ENCODE assay signal across 8 cellular contexts in genomic region chr2:98454500-98455235, GRCh38. TPM values are rescaled to one million over a fixed set of nuclear protein-coding genes. Genes with fewer than 3 reads are reported as not detected.
A peak's percentile ranks its signal among the peaks of the same experiment; 100 is the strongest.
DNase-seq lines count a peak whose midpoint lies in the region; ATAC-seq, FAIRE-seq and TF ChIP-seq lines count a peak whose summit lies in the region.

No MANE protein-coding gene starts in this region.

- no peaks in the 10 kb centered on the region for H3K27me3 ChIP-seq in mesendoderm (ENCODE audit: insufficient read depth, low read length, poor library complexity)

- CTCF ChIA-PET in RWPE1 (lab: Yijun Ruan, JAX): no interaction called here

- peaks cover 16% of the 10 kb centered on the region for H3K4me1 ChIP-seq in mesendoderm (ENCODE audit: control insufficient read depth, low read depth, low read length)

- H3K23ac ChIP-seq in mesendoderm (ENCODE audit: low read length): no peak overlapping the region

- H3K36me3 ChIP-seq in mesendoderm (ENCODE audit: control insufficient read depth, insufficient read depth, low read length): no peaks in the 10 kb centered on the region

- H3K9ac ChIP-seq in mesendoderm (ENCODE audit: low read length): no peak overlapping the region

- FAIRE-seq in HTR-8/SVneo (lab: Jason Lieb, UNC): peak; percentile 26

- H3K27ac ChIP-seq in mesendoderm (ENCODE audit: low read depth, low read length) (no peak overlapping the region), RWPE1 (no peak overlapping the region)

- H3K27me3 Mint-ChIP-seq in activated naive CD8-positive, alpha-beta T cell treated with anti-CD3 and anti-CD28 coated beads for 36 hours: no peaks in the 10 kb centered on the region

- WGBS in mesendoderm (ENCODE audit: extremely low coverage, insufficient coverage, low lambda C conversion rate): no CpG with 5 or more reads among the region's 6 CpGs

- POLR2A ChIA-PET in RWPE1 (lab: Yijun Ruan, JAX; ENCODE audit: low non-redundant PET): no interaction called here

- H2AK5ac ChIP-seq in mesendoderm (ENCODE audit: low read length): no peak overlapping the region

- H3K36me3 Mint-ChIP-seq in activated naive CD8-positive, alpha-beta T cell treated with anti-CD3 and anti-CD28 coated beads for 36 hours: peaks cover 29% of the 10 kb centered on the region

- no peak overlapping the region for H2BK5ac ChIP-seq in mesendoderm (ENCODE audit: low read length)

- no peak overlapping the region for H3K18ac ChIP-seq in mesendoderm (ENCODE audit: low read length)

- H3K27ac Mint-ChIP-seq in activated naive CD8-positive, alpha-beta T cell treated with anti-CD3 and anti-CD28 coated beads for 36 hours: peak overlapping the region; percentile 89

- H2BK15ac ChIP-seq in mesendoderm (replicated peaks; ENCODE audit: low read depth): no peak overlapping the region

- peak; percentile 73 for DNase-seq in HTR-8/SVneo (ENCODE audit: insufficient read length, low spot score)
- no peak for DNase-seq in activated naive CD8-positive, alpha-beta T cell treated with anti-CD3 and anti-CD28 coated beads for 36 hours
- DNase-seq in mesendoderm: peak; percentile 51
- DNase-seq in RWPE1 (ENCODE audit: low spot score): no peak
- no peak for DNase-seq in superior temporal gyrus (ENCODE audit: extremely low spot score)

- H4K8ac ChIP-seq in mesendoderm (ENCODE audit: low read depth, low read length): no peak overlapping the region

- no peak for TF ChIP-seq CTCF in RWPE1 (conservative IDR thresholded peaks at IDR 0.05; ENCODE audit: low read depth)

- peaks cover 93% of the 10 kb centered on the region for H3K79me2 ChIP-seq in mesendoderm (ENCODE audit: control insufficient read depth, insufficient read depth, low read length)

- H3K4ac ChIP-seq in mesendoderm (ENCODE audit: low read depth, low read length): no peak overlapping the region

- H3K4me3 Mint-ChIP-seq in activated naive CD8-positive, alpha-beta T cell treated with anti-CD3 and anti-CD28 coated beads for 36 hours: peak overlapping the region; percentile 75

- H3K9me3 Mint-ChIP-seq in activated naive CD8-positive, alpha-beta T cell treated with anti-CD3 and anti-CD28 coated beads for 36 hours: peaks cover 2% of the 10 kb centered on the region

- H3K4me1 Mint-ChIP-seq in activated naive CD8-positive, alpha-beta T cell treated with anti-CD3 and anti-CD28 coated beads for 36 hours: peaks cover 93% of the 10 kb centered on the region

- H3K4me2 ChIP-seq in mesendoderm (ENCODE audit: low read length): no peak overlapping the region

- no peak overlapping the region for H2BK120ac ChIP-seq in mesendoderm (ENCODE audit: low read depth, low read length)

- ATAC-seq in GM18907 (IDR thresholded peaks at IDR 0.05; ENCODE audit: unreplicated experiment) (peak; percentile 47), HG03469 (IDR thresholded peaks at IDR 0.05; ENCODE audit: unreplicated experiment) (no peak), HG02970 (IDR thresholded peaks at IDR 0.05; ENCODE audit: low FRiP score, unreplicated experiment) (no peak)

- no peak overlapping the region for H4K5ac ChIP-seq in mesendoderm (ENCODE audit: low read length)

- peaks cover 55% of the 10 kb centered on the region for H3K79me1 ChIP-seq in mesendoderm (ENCODE audit: low read length)

- H3K4me3 ChIP-seq in mesendoderm (ENCODE audit: low read length): no peak overlapping the region

- no peak overlapping the region for H3K56ac ChIP-seq in mesendoderm (ENCODE audit: low read length)

RNA-seq across cellular contexts. Expression of gene INPP4A, which starts 10.0 kb away (rescaled TPM):
- 10 to 100 TPM; 31.6 to 31.9 TPM for total RNA-seq in activated naive CD8-positive, alpha-beta T cell treated with anti-CD3 and anti-CD28 coated beads for 36 hours
- 11.4 TPM for polyA plus RNA-seq in mesendoderm (2013, experiment 1 of 2)
- polyA plus RNA-seq in mesendoderm (2013, experiment 2 of 2): 10.8 TPM

Comparison
In these comparisons a context has a peak if more than half of its experiments do, and no peak if none do; other contexts are left out.
1. DNase-seq: peak in HTR-8/SVneo (single experiment) and mesendoderm (single experiment); none in activated naive CD8-positive, alpha-beta T cell treated with anti-CD3 and anti-CD28 coated beads for 36 hours (single experiment), RWPE1 (single experiment) and superior temporal gyrus (single experiment).